ENCODE assay signal across 8 cellular contexts in genomic region chr3:14124615-14125192, GRCh38. TPM values are rescaled to one million over a fixed set of nuclear protein-coding genes. Genes with fewer than 3 reads are reported as not detected.
DNase-seq lines count a peak whose midpoint lies in the region; ATAC-seq and TF ChIP-seq lines count a peak whose summit lies in the region.

Gene CHCHD4, minus strand, starts transcription at chr3:14124870. Its CDS starts 194 bp downstream, at chr3:14124676.
Gene TMEM43, plus strand, starts transcription at chr3:14125052. Its CDS starts 142 bp downstream, at chr3:14125194.

- ATAC-seq in GM21576 (IDR thresholded peaks at IDR 0.05; ENCODE audit: unreplicated experiment) (peak; percentile 88), PC-3 (peak; percentile 80)

- BruUV-seq in PC-3 (replicated peaks; lab: Mats Ljungman, UMichigan) = no TSS peak

- peak within 1 kb of the TSS; percentile 83 for H2AFZ ChIP-seq in PC-3 (ENCODE audit: low read length)

- H3K4me3 ChIP-seq in PC-3 (ENCODE audit: low read length) = peak within 1 kb of the TSS; percentile 87
- H3K4me3 ChIP-seq in mucosa of stomach (ENCODE audit: low read length) = peak within 1 kb of the TSS; percentile 95

- DNase-seq in DMS114 treated with DMSO at 0.1 percent for 48 hours (lab: John Stamatoyannopoulos, UW; ENCODE audit: unreplicated experiment) (peak; percentile 97), PC-3 (peak; percentile 99), erythroblast (lab: John Stamatoyannopoulos, UW) (peak; percentile 98 to 99)
- DNase-seq in activated T-cell treated with anti-CD3 and anti-CD28 coated beads, Interleukin-2, amount 50 U/mL, for 1 hour = peak; percentile 96
- DNase-seq in stimulated activated CD8-positive, alpha-beta memory T cell treated with anti-CD3 and anti-CD28 coated beads, Interleukin-7, amount 100 ng/mL, for 1 hour (ENCODE audit: low read depth in 2 of 2) = peak; percentile 94 to 97

- H3K9me3 ChIP-seq in PC-3 (ENCODE audit: low read length) (no peaks in the 10 kb centered on the region), mucosa of stomach (ENCODE audit: control insufficient read depth, low read length) (no peaks in the 10 kb centered on the region)

- H3K36me3 ChIP-seq in PC-3 (ENCODE audit: low read depth, low read length) = peaks cover 23% of the 10 kb centered on the region
- peaks cover 5% of the 10 kb centered on the region for H3K36me3 ChIP-seq in mucosa of stomach (ENCODE audit: control insufficient read depth, insufficient read depth, low read length)

- no peaks in the 10 kb centered on the region for H3F3A ChIP-seq in PC-3 (ENCODE audit: low read length, unreplicated experiment)

- CTCF ChIA-PET in PC-3 (lab: Charles Lee) = interaction anchor here (0.8 to 2.2 kb wide), 2 partner anchors 227 to 228 kb away, joined by 3 to 6 read pairs; no protein-coding TSS in a partner anchor

- H3K4me1 ChIP-seq in PC-3 (ENCODE audit: insufficient read depth, low read length) (peaks cover 23% of the 10 kb centered on the region), mucosa of stomach (ENCODE audit: control insufficient read depth, insufficient read depth, low read length) (peaks cover 27% of the 10 kb centered on the region)

- H3K9me2 ChIP-seq in PC-3 (replicated peaks; ENCODE audit: low read length) = no peaks in the 10 kb centered on the region

- TF ChIP-seq POLR2A in erythroblast (IDR thresholded peaks at IDR 0.05; ENCODE audit: low read length) = peak; percentile 65

- no peak for TF ChIP-seq RAD21 in Ishikawa (IDR thresholded peaks at IDR 0.05; ENCODE audit: low read depth)

- peak within 1 kb of the TSS; percentile 94 for H3K9ac ChIP-seq in PC-3 (ENCODE audit: low read length)
- H3K9ac ChIP-seq in mucosa of stomach (ENCODE audit: low read length) = peak within 1 kb of the TSS; percentile 89

- H4K20me1 ChIP-seq in PC-3 (ENCODE audit: low read length) = peaks cover 30% of the 10 kb centered on the region

- H3K27ac ChIP-seq in PC-3 (ENCODE audit: low read length) = peak within 1 kb of the TSS; percentile 55

- peaks cover 86% of the 10 kb centered on the region for H3K79me2 ChIP-seq in PC-3 (ENCODE audit: low read length)

- POLR2A ChIA-PET in PC-3 (lab: Charles Lee; ENCODE audit: unreplicated experiment) = interaction anchor here (0.5 to 2.2 kb wide), 7 partner anchors 12 to 336 kb away, joined by 3 to 20 read pairs (median 5); partner anchors contain the start of genes LSM3 and XPC

- no peak for TF ChIP-seq EP300 in Ishikawa (IDR thresholded peaks at IDR 0.05; ENCODE audit: borderline replicate concordance)

- no peaks in the 10 kb centered on the region for H3K27me3 ChIP-seq in PC-3 (ENCODE audit: low read length)
- no peaks in the 10 kb centered on the region for H3K27me3 ChIP-seq in mucosa of stomach (ENCODE audit: control insufficient read depth, insufficient read depth, low read length)

- no peak for TF ChIP-seq CTCF in PC-3 (conservative IDR thresholded peaks at IDR 0.05; ENCODE audit: low read depth, low read length)

- peak within 1 kb of the TSS; percentile 87 for H3K4me2 ChIP-seq in PC-3 (ENCODE audit: low read length)

- intact Hi-C loops in PC-3 (cut with micrococcal nuclease) = loop anchor here (1.0 to 10.0 kb wide), 5 partner anchors 20 to 470 kb away; partner anchors contain the start of genes LSM3, SLC6A6 and XPC

TF ChIP-seq in Ishikawa, 13 proteins besides CTCF, POLR2A, EP300 and RAD21:
- TF ChIP-seq, protein P1, sequence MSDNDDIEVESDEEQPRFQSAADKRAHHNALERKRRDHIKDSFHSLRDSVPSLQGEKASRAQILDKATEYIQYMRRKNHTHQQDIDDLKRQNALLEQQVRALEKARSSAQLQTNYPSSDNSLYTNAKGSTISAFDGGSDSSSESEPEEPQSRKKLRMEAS (IDR thresholded peaks at IDR 0.05) = peak; percentile 82
- peak; percentile 31; the same call in 1 of the 2 replicates for TF ChIP-seq TCF12 (IDR thresholded peaks at IDR 0.05; ENCODE audit: low read depth)
- no peak; the same call in none of the 2 replicates for TF ChIP-seq YY1 (IDR thresholded peaks at IDR 0.05; ENCODE audit: low read depth)
- no peak for TF ChIP-seq TEAD4 (IDR thresholded peaks at IDR 0.05)
- peak; percentile 38; the same call in 1 of the 2 replicates for TF ChIP-seq CREB1 (IDR thresholded peaks at IDR 0.05; ENCODE audit: low read depth)
- TF ChIP-seq EGR1 (IDR thresholded peaks at IDR 0.05) = peak; percentile 37; the same call in 1 of the 2 replicates

RNA-seq across cellular contexts. Expression of gene CHCHD4, which starts in this region (rescaled TPM):
- 39.5 and 43.3 TPM in 2 replicates for total RNA-seq in PC-3 (2014; rRNA removed)

RNA-seq across cellular contexts. Expression of gene TMEM43, which starts in this region (rescaled TPM):
- total RNA-seq in PC-3 (2014; rRNA removed) = 78.6 and 83.1 TPM in 2 replicates

Comparison
In these comparisons a context has a peak if more than half of its experiments do, and no peak if none do; other contexts are left out.
1. Peak in every context shown above with its lines: DNase-seq, ATAC-seq, H3K4me3 ChIP-seq and H3K27ac ChIP-seq.